ENCODE assay signal across 11 cellular contexts in genomic region chr10:90775351-90776028, GRCh38.
A peak's percentile ranks its signal among the peaks of the same experiment; 100 is the strongest.
DNase-seq lines count a peak whose midpoint lies in the region; ATAC-seq lines count a peak whose summit lies in the region.
"Had no signal": no experiment of that assay in that cellular context is flagged by ENCODE, and none has a peak within 500 bp of the region (broad histone marks: within the 10 kb centered on the region; RNA-seq: fewer than 3 reads in every experiment).

No MANE protein-coding gene starts in this region.

- DNase-seq in SIG-M5 treated with dmso at 0.1 percent for 504 hours (lab: John Stamatoyannopoulos, UW; ENCODE audit: unreplicated experiment) (peak; percentile 23), SIG-M5 (lab: John Stamatoyannopoulos, UW) (no peak), MV-4-11 (lab: John Stamatoyannopoulos, UW) (peak; percentile 96), fibroblast of gingiva (ENCODE audit: low read depth) (peak; percentile 81), DMS114 treated with DMSO at 0.1 percent for 48 hours (lab: John Stamatoyannopoulos, UW; ENCODE audit: unreplicated experiment) (no peak), NCI-H146 (lab: John Stamatoyannopoulos, UW) (no peak)
- no peak for DNase-seq in stimulated activated naive B cell treated with anti-CD40 and anti-IgM and Interleukin-4, amounts not matched to agents 10 μg/mL and 1 μg/mL and 100 μg/mL, for 72 hours
- no peak for DNase-seq in activated T-cell treated with anti-CD3 and anti-CD28 coated beads, Interleukin-2, amount 50 U/mL, for 72 hours
- DNase-seq: NCI-H526 treated with DMSO at 0.1 percent for 48 hours had no signal

- ATAC-seq in stimulated activated naive B cell treated with anti-CD40 and anti-IgM and Interleukin-4, amounts not matched to agents 10 μg/mL and 1 μg/mL and 100 μg/mL, for 72 hours (replicated peaks), result peak; percentile 86 to 88
- no peak for ATAC-seq in activated T-cell treated with anti-CD3 and anti-CD28 coated beads, Interleukin-2, amount 50 U/mL, for 72 hours (replicated peaks in 1 of 2)

- peaks cover 0 to 4% of the 10 kb centered on the region in 2 donors for H3K36me3 Mint-ChIP-seq in stimulated activated naive B cell treated with anti-CD40 and anti-IgM and Interleukin-4, amounts not matched to agents 10 μg/mL and 1 μg/mL and 100 μg/mL, for 72 hours
- no peaks in the 10 kb centered on the region for H3K36me3 Mint-ChIP-seq in activated T-cell treated with anti-CD3 and anti-CD28 coated beads, Interleukin-2, amount 50 U/mL, for 72 hours (ENCODE audit: insufficient read depth in 2 of 2)

- peaks cover 9 to 14% of the 10 kb centered on the region in 2 donors for H3K27me3 Mint-ChIP-seq in stimulated activated naive B cell treated with anti-CD40 and anti-IgM and Interleukin-4, amounts not matched to agents 10 μg/mL and 1 μg/mL and 100 μg/mL, for 72 hours
- H3K27me3 Mint-ChIP-seq in activated T-cell treated with anti-CD3 and anti-CD28 coated beads, Interleukin-2, amount 50 U/mL, for 72 hours (ENCODE audit: low read depth), result peaks cover 5% of the 10 kb centered on the region

- peaks cover 0 to 7% of the 10 kb centered on the region in 2 donors for H3K4me1 Mint-ChIP-seq in stimulated activated naive B cell treated with anti-CD40 and anti-IgM and Interleukin-4, amounts not matched to agents 10 μg/mL and 1 μg/mL and 100 μg/mL, for 72 hours
- no peaks in the 10 kb centered on the region for H3K4me1 Mint-ChIP-seq in activated T-cell treated with anti-CD3 and anti-CD28 coated beads, Interleukin-2, amount 50 U/mL, for 72 hours (ENCODE audit: low read depth)

- no peak overlapping the region for H3K4me3 Mint-ChIP-seq in stimulated activated naive B cell treated with anti-CD40 and anti-IgM and Interleukin-4, amounts not matched to agents 10 μg/mL and 1 μg/mL and 100 μg/mL, for 72 hours
- no peak overlapping the region for H3K4me3 Mint-ChIP-seq in activated T-cell treated with anti-CD3 and anti-CD28 coated beads, Interleukin-2, amount 50 U/mL, for 72 hours
- H3K4me3 Mint-ChIP-seq: T-helper 2 cell treated with Interferon-gamma antibody and Interleukin-4, amounts not matched to agents 5 μg/mL and 100 μg/mL, for 36 hours had no signal

- H3K27ac Mint-ChIP-seq in stimulated activated naive B cell treated with anti-CD40 and anti-IgM and Interleukin-4, amounts not matched to agents 10 μg/mL and 1 μg/mL and 100 μg/mL, for 72 hours, result no peak overlapping the region
- no peak overlapping the region for H3K27ac Mint-ChIP-seq in activated T-cell treated with anti-CD3 and anti-CD28 coated beads, Interleukin-2, amount 50 U/mL, for 72 hours
- H3K27ac Mint-ChIP-seq: activated T-helper 2 cell treated with anti-CD3 and anti-CD28 coated beads, Interferon-gamma antibody, Interleukin-2, Interleukin-4, amounts not matched to agents 10 μg/mL and 5 μg/mL and 100 μg/mL, durations not matched to agents 14 hours and 24 hours and 36 hours; T-helper 2 cell treated with Interferon-gamma antibody and Interleukin-4, amounts not matched to agents 5 μg/mL and 100 μg/mL, for 36 hours had no signal

- H3K9me3 Mint-ChIP-seq in stimulated activated naive B cell treated with anti-CD40 and anti-IgM and Interleukin-4, amounts not matched to agents 10 μg/mL and 1 μg/mL and 100 μg/mL, for 72 hours, result peaks cover 0 to 1% of the 10 kb centered on the region in 2 donors
- H3K9me3 Mint-ChIP-seq in activated T-cell treated with anti-CD3 and anti-CD28 coated beads, Interleukin-2, amount 50 U/mL, for 72 hours, result no peaks in the 10 kb centered on the region
- H3K9me3 Mint-ChIP-seq: activated T-helper 2 cell treated with anti-CD3 and anti-CD28 coated beads, Interferon-gamma antibody, Interleukin-2, Interleukin-4, amounts not matched to agents 10 μg/mL and 5 μg/mL and 100 μg/mL, durations not matched to agents 14 hours and 24 hours and 36 hours; T-helper 2 cell treated with Interferon-gamma antibody and Interleukin-4, amounts not matched to agents 5 μg/mL and 100 μg/mL, for 36 hours had no signal

Comparison
In these comparisons a context has a peak if more than half of its experiments do, and no peak if none do; other contexts are left out.
1. DNase-seq: peak in SIG-M5 treated with dmso at 0.1 percent for 504 hours (single experiment), MV-4-11 (single experiment) and fibroblast of gingiva (single experiment); none in SIG-M5 (single experiment), stimulated activated naive B cell treated with anti-CD40 and anti-IgM and Interleukin-4, amounts not matched to agents 10 μg/mL and 1 μg/mL and 100 μg/mL, for 72 hours (single experiment), activated T-cell treated with anti-CD3 and anti-CD28 coated beads, Interleukin-2, amount 50 U/mL, for 72 hours (0 of 2), DMS114 treated with DMSO at 0.1 percent for 48 hours (single experiment) and NCI-H146 (single experiment).
2. ATAC-seq: peak in stimulated activated naive B cell treated with anti-CD40 and anti-IgM and Interleukin-4, amounts not matched to agents 10 μg/mL and 1 μg/mL and 100 μg/mL, for 72 hours (2 of 2); none in activated T-cell treated with anti-CD3 and anti-CD28 coated beads, Interleukin-2, amount 50 U/mL, for 72 hours (0 of 2).